8 cellular contexts compared by ENCODE assay signal in genomic region chr2:101208830-101209229, GRCh38.
"Had no signal": no experiment of that assay in that cellular context is flagged by ENCODE, and none has a peak within 500 bp of the region (broad histone marks: within the 10 kb centered on the region; RNA-seq: fewer than 3 reads in every experiment).

No MANE protein-coding gene starts in this region.

- DNase-seq: GDM1, GF-D8 had no signal

- H3K4me3 ChIP-seq: GM12878 had no signal

- ATAC-seq: GM12878 had no signal

- FAIRE-seq: G401.6, GM12878, GM12891, GM12892, GM18507, GM19239 had no signal
